ENCODE assay signal across 8 cellular contexts in genomic region chr9:121298689-121299112, GRCh38. TPM values are rescaled to one million over a fixed set of nuclear protein-coding genes. Genes with fewer than 3 reads are reported as not detected.
A peak's percentile ranks its signal among the peaks of the same experiment; 100 is the strongest.
DNase-seq lines count a peak whose midpoint lies in the region; ATAC-seq and TF ChIP-seq lines count a peak whose summit lies in the region.

No MANE protein-coding gene starts in this region.

- TF ChIP-seq POLR2A in GM18505 (IDR thresholded peaks at IDR 0.05; ENCODE audit: borderline replicate concordance, extremely low read depth, insufficient read depth, insufficient read length) = no peak

- H3K36me3 ChIP-seq in DOHH2 (ENCODE audit: control insufficient read depth, low read length) (no peaks in the 10 kb centered on the region), cardiac muscle cell (no peaks in the 10 kb centered on the region)

- H3K4me1 Mint-ChIP-seq in T-cell = peaks cover 13 to 20% (median 19%) of the 10 kb centered on the region in 3 donors

- H3K4me3 ChIP-seq in DOHH2 (ENCODE audit: low read length) (peak overlapping the region; percentile 70; the same call in 1 of the 2 replicates), cardiac muscle cell (no peak overlapping the region)

- peak overlapping the region; percentile 65 to 68 (median 66) for H3K4me3 Mint-ChIP-seq in T-cell

- ATAC-seq in T-cell (replicated peaks in 1 of 4) (no peak), GM21423 (IDR thresholded peaks at IDR 0.05; ENCODE audit: unreplicated experiment) (no peak), HG03097 (IDR thresholded peaks at IDR 0.05; ENCODE audit: low FRiP score, unreplicated experiment) (no peak), GM18505 (IDR thresholded peaks at IDR 0.05; ENCODE audit: unreplicated experiment) (no peak)

- DNase-seq in T-cell (no peak), cardiac muscle cell (ENCODE audit: low read depth in 1 of 2, low spot score in 1 of 2) (peak in 1 of 2 donors; percentile 70), pons (ENCODE audit: low spot score) (peak; percentile 62), NCI-H524 (lab: John Stamatoyannopoulos, UW) (no peak)

- no peaks in the 10 kb centered on the region for H3K9me2 ChIP-seq in DOHH2 (replicated peaks; ENCODE audit: control insufficient read depth, low read length)

- POLR2A ChIA-PET in T-cell (lab: Charles Lee) = interaction anchor here in 1 of 2 donors (0.6 kb wide), 1 partner anchor 1433 kb away, joined by 3 read pairs; no protein-coding TSS in a partner anchor

- no peaks in the 10 kb centered on the region for H3K9me3 Mint-ChIP-seq in T-cell

- H3K36me3 Mint-ChIP-seq in T-cell = peaks cover 8% of the 10 kb centered on the region

- CTCF ChIA-PET in T-cell (lab: Charles Lee) = interaction anchor here in 1 of 2 donors (0.6 kb wide), 1 partner anchor 36 kb away, joined by 8 read pairs; no protein-coding TSS in a partner anchor

- H3K27me3 Mint-ChIP-seq in T-cell = peaks cover 16 to 17% of the 10 kb centered on the region in 2 donors

- no peaks in the 10 kb centered on the region for H3F3A ChIP-seq in DOHH2 (ENCODE audit: control insufficient read depth, insufficient read depth)

- H3K9me3 ChIP-seq in DOHH2 (ENCODE audit: control insufficient read depth, insufficient read depth, low read length) (no peaks in the 10 kb centered on the region), cardiac muscle cell (ENCODE audit: low read depth) (no peaks in the 10 kb centered on the region)

- H3K79me2 ChIP-seq in DOHH2 (ENCODE audit: control insufficient read depth, low read length) = no peaks in the 10 kb centered on the region

- H3K4me2 ChIP-seq in DOHH2 (ENCODE audit: low read length) = peak overlapping the region; percentile 82

- no peak overlapping the region for H3K27ac ChIP-seq in DOHH2 (ENCODE audit: low read depth, low read length)
- H3K27ac ChIP-seq in cardiac muscle cell = peak overlapping the region; percentile 88

- H4K20me1 ChIP-seq in DOHH2 (ENCODE audit: control insufficient read depth, insufficient read depth, low read depth, low read length) = no peaks in the 10 kb centered on the region

- H3K4me1 ChIP-seq in DOHH2 (ENCODE audit: control insufficient read depth, low read length) (peaks cover 15% of the 10 kb centered on the region), cardiac muscle cell (ENCODE audit: low read depth) (peaks cover 45% of the 10 kb centered on the region)

- H3K27ac Mint-ChIP-seq in T-cell = peak overlapping the region; percentile 28 to 65

- TF ChIP-seq CTCF in DOHH2 (IDR thresholded peaks at IDR 0.05; ENCODE audit: low read depth, low read length, poor library complexity, severe bottlenecking) (no peak), cardiac muscle cell (IDR thresholded peaks at IDR 0.05; ENCODE audit: low read depth, low read length) (no peak)

- H3K27me3 ChIP-seq in DOHH2 (ENCODE audit: control insufficient read depth, low read length) = peaks cover 14% of the 10 kb centered on the region
- H3K27me3 ChIP-seq in cardiac muscle cell = no peaks in the 10 kb centered on the region

RNA-seq across cellular contexts. Expression of gene GSN, which starts 30.7 kb away (rescaled TPM):
- total RNA-seq in T-cell = 1 to 10 TPM; 6.3 to 8.8 (median 8.4) TPM
- total RNA-seq in cardiac muscle cell = 285 and 310 TPM in 2 replicates
- polyA plus RNA-seq in cardiac muscle cell = 268 and 299 TPM in 2 replicates

Comparison
In these comparisons a context has a peak if more than half of its experiments do, and no peak if none do; other contexts are left out.
1. RNA of gene GSN, which starts 30.7 kb away (total RNA-seq): 285 to 310 TPM in cardiac muscle cell; 6.3 to 8.8 TPM in T-cell; every median in the first group is over 10 times any median in the second.